1 cellular context compared by ENCODE assay signal in the genomic region with DNA sequence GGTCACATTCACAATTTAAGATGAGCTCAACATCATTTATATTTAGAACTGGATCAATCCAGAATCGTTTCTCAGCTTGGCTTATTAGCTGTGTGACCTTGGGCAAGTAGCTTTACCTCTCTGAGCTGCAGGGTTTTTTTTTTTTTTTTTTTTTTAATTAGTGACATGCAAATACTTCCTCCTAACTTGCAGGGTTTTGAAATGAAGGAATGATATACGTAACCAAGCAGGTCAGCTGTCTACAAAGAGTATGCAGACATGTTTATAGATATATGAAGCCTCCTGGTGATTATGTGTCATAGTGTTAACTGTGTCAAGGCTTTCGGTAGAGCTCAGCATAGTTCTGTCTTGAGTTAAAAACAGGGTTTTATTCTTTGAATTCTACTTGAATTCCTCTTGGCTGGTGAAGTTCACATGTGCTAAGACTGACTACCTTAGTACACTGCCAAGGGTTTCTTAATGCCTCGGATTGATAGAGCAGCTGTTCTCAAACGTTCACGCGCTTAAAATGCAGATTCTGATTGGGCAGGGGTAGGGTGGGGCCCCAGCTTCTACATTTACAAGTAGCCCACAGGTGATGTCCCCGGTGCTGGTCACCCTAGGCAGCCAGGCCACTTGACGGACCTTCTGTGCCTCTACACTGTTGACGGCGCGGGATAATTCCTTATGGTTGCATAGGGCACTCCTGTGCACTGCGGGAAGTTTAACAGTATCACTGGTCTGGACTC.
TF ChIP-seq lines count a peak whose summit lies in the region.

No MANE protein-coding gene starts in this region.

TF ChIP-seq in K562, 482 proteins besides CTCF, POLR2A, EP300 and RAD21 (continued from another document and continues in another):
- TF ChIP-seq, protein P1, sequence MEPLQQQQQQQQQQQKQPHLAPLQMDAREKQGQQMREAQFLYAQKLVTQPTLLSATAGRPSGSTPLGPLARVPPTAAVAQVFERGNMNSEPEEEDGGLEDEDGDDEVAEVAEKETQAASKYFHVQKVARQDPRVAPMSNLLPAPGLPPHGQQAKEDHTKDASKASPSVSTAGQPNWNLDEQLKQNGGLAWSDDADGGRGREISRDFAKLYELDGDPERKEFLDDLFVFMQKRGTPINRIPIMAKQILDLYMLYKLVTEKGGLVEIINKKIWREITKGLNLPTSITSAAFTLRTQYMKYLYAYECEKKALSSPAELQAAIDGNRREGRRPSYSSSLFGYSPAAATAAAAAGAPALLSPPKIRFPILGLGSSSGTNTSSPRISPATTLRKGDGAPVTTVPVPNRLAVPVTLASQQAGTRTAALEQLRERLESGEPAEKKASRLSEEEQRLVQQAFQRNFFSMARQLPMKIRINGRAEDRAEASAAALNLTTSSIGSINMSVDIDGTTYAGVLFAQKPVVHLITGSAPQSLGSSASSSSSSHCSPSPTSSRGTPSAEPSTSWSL (CRISPR knock-in tag; IDR thresholded peaks at IDR 0.05; ENCODE audit: borderline replicate concordance), result no peak
- no peak for TF ChIP-seq ELF4 (CRISPR knock-in tag; IDR thresholded peaks at IDR 0.05)
- peak; percentile 93 for TF ChIP-seq SMARCA5 (IDR thresholded peaks at IDR 0.05)
- peak; percentile 78 for TF ChIP-seq ZNF384 (IDR thresholded peaks at IDR 0.05; ENCODE audit: low read depth, low read length)
- TF ChIP-seq, protein P2, sequence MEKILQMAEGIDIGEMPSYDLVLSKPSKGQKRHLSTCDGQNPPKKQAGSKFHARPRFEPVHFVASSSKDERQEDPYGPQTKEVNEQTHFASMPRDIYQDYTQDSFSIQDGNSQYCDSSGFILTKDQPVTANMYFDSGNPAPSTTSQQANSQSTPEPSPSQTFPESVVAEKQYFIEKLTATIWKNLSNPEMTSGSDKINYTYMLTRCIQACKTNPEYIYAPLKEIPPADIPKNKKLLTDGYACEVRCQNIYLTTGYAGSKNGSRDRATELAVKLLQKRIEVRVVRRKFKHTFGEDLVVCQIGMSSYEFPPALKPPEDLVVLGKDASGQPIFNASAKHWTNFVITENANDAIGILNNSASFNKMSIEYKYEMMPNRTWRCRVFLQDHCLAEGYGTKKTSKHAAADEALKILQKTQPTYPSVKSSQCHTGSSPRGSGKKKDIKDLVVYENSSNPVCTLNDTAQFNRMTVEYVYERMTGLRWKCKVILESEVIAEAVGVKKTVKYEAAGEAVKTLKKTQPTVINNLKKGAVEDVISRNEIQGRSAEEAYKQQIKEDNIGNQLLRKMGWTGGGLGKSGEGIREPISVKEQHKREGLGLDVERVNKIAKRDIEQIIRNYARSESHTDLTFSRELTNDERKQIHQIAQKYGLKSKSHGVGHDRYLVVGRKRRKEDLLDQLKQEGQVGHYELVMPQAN (IDR thresholded peaks at IDR 0.05; ENCODE audit: borderline replicate concordance), result no peak
- TF ChIP-seq, protein P3, sequence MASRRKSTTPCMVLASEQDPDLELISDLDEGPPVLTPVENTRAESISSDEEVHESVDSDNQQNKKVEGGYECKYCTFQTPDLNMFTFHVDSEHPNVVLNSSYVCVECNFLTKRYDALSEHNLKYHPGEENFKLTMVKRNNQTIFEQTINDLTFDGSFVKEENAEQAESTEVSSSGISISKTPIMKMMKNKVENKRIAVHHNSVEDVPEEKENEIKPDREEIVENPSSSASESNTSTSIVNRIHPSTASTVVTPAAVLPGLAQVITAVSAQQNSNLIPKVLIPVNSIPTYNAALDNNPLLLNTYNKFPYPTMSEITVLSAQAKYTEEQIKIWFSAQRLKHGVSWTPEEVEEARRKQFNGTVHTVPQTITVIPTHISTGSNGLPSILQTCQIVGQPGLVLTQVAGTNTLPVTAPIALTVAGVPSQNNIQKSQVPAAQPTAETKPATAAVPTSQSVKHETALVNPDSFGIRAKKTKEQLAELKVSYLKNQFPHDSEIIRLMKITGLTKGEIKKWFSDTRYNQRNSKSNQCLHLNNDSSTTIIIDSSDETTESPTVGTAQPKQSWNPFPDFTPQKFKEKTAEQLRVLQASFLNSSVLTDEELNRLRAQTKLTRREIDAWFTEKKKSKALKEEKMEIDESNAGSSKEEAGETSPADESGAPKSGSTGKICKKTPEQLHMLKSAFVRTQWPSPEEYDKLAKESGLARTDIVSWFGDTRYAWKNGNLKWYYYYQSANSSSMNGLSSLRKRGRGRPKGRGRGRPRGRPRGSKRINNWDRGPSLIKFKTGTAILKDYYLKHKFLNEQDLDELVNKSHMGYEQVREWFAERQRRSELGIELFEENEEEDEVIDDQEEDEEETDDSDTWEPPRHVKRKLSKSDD (conservative IDR thresholded peaks at IDR 0.05; ENCODE audit: low read length), result no peak
- TF ChIP-seq, protein P4, sequence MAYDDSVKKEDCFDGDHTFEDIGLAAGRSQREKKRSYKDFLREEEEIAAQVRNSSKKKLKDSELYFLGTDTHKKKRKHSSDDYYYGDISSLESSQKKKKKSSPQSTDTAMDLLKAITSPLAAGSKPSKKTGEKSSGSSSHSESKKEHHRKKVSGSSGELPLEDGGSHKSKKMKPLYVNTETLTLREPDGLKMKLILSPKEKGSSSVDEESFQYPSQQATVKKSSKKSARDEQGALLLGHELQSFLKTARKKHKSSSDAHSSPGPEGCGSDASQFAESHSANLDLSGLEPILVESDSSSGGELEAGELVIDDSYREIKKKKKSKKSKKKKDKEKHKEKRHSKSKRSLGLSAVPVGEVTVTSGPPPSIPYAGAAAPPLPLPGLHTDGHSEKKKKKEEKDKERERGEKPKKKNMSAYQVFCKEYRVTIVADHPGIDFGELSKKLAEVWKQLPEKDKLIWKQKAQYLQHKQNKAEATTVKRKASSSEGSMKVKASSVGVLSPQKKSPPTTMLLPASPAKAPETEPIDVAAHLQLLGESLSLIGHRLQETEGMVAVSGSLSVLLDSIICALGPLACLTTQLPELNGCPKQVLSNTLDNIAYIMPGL (CRISPR knock-in tag; IDR thresholded peaks at IDR 0.05), result no peak
- TF ChIP-seq GTF2A2 (tag; IDR thresholded peaks at IDR 0.05), result no peak
- TF ChIP-seq, protein P5, sequence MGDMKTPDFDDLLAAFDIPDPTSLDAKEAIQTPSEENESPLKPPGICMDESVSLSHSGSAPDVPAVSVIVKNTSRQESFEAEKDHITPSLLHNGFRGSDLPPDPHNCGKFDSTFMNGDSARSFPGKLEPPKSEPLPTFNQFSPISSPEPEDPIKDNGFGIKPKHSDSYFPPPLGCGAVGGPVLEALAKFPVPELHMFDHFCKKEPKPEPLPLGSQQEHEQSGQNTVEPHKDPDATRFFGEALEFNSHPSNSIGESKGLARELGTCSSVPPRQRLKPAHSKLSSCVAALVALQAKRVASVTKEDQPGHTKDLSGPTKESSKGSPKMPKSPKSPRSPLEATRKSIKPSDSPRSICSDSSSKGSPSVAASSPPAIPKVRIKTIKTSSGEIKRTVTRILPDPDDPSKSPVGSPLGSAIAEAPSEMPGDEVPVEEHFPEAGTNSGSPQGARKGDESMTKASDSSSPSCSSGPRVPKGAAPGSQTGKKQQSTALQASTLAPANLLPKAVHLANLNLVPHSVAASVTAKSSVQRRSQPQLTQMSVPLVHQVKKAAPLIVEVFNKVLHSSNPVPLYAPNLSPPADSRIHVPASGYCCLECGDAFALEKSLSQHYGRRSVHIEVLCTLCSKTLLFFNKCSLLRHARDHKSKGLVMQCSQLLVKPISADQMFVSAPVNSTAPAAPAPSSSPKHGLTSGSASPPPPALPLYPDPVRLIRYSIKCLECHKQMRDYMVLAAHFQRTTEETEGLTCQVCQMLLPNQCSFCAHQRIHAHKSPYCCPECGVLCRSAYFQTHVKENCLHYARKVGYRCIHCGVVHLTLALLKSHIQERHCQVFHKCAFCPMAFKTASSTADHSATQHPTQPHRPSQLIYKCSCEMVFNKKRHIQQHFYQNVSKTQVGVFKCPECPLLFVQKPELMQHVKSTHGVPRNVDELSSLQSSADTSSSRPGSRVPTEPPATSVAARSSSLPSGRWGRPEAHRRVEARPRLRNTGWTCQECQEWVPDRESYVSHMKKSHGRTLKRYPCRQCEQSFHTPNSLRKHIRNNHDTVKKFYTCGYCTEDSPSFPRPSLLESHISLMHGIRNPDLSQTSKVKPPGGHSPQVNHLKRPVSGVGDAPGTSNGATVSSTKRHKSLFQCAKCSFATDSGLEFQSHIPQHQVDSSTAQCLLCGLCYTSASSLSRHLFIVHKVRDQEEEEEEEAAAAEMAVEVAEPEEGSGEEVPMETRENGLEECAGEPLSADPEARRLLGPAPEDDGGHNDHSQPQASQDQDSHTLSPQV (IDR thresholded peaks at IDR 0.05), result no peak
- no peak for TF ChIP-seq NR2C1 (IDR thresholded peaks at IDR 0.05)
- no peak for TF ChIP-seq NR2C1 (tag; IDR thresholded peaks at IDR 0.05)
- TF ChIP-seq ZFP30 (CRISPR knock-in tag; IDR thresholded peaks at IDR 0.05; ENCODE audit: borderline replicate concordance), result no peak
- TF ChIP-seq SP2 (IDR thresholded peaks at IDR 0.05; ENCODE audit: extremely low read depth, low read depth, low read length, poor library complexity, severe bottlenecking), result no peak
- TF ChIP-seq NRF1 (conservative IDR thresholded peaks at IDR 0.05 in 1 of 2, IDR thresholded peaks at IDR 0.05 in 1 of 2), result no peak
- no peak for TF ChIP-seq SMARCC2 (IDR thresholded peaks at IDR 0.05; ENCODE audit: low read depth)
- TF ChIP-seq BRCA1 (IDR thresholded peaks at IDR 0.05), result no peak
- no peak for TF ChIP-seq BRCA1 (CRISPR knock-in tag; IDR thresholded peaks at IDR 0.05)
- TF ChIP-seq, protein P6, sequence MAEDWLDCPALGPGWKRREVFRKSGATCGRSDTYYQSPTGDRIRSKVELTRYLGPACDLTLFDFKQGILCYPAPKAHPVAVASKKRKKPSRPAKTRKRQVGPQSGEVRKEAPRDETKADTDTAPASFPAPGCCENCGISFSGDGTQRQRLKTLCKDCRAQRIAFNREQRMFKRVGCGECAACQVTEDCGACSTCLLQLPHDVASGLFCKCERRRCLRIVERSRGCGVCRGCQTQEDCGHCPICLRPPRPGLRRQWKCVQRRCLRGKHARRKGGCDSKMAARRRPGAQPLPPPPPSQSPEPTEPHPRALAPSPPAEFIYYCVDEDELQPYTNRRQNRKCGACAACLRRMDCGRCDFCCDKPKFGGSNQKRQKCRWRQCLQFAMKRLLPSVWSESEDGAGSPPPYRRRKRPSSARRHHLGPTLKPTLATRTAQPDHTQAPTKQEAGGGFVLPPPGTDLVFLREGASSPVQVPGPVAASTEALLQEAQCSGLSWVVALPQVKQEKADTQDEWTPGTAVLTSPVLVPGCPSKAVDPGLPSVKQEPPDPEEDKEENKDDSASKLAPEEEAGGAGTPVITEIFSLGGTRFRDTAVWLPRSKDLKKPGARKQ (CRISPR knock-in tag; IDR thresholded peaks at IDR 0.05), result no peak
- no peak for TF ChIP-seq SIX5 (IDR thresholded peaks at IDR 0.05; ENCODE audit: borderline replicate concordance in 1 of 2, insufficient read depth in 1 of 2, low read depth in 1 of 2, low read length in 2 of 2)
- TF ChIP-seq, protein P7, sequence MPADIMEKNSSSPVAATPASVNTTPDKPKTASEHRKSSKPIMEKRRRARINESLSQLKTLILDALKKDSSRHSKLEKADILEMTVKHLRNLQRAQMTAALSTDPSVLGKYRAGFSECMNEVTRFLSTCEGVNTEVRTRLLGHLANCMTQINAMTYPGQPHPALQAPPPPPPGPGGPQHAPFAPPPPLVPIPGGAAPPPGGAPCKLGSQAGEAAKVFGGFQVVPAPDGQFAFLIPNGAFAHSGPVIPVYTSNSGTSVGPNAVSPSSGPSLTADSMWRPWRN (IDR thresholded peaks at IDR 0.05; ENCODE audit: low read depth), result no peak
- no peak for TF ChIP-seq POLR2AphosphoS5 (IDR thresholded peaks at IDR 0.05; ENCODE audit: control insufficient read depth, insufficient read depth, low read depth, low read length)
- TF ChIP-seq, protein P8, sequence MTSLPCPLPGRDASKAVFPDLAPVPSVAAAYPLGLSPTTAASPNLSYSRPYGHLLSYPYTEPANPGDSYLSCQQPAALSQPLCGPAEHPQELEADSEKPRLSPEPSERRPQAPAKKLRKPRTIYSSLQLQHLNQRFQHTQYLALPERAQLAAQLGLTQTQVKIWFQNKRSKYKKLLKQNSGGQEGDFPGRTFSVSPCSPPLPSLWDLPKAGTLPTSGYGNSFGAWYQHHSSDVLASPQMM (CRISPR knock-in tag; IDR thresholded peaks at IDR 0.05), result no peak
- TF ChIP-seq, protein P9, sequence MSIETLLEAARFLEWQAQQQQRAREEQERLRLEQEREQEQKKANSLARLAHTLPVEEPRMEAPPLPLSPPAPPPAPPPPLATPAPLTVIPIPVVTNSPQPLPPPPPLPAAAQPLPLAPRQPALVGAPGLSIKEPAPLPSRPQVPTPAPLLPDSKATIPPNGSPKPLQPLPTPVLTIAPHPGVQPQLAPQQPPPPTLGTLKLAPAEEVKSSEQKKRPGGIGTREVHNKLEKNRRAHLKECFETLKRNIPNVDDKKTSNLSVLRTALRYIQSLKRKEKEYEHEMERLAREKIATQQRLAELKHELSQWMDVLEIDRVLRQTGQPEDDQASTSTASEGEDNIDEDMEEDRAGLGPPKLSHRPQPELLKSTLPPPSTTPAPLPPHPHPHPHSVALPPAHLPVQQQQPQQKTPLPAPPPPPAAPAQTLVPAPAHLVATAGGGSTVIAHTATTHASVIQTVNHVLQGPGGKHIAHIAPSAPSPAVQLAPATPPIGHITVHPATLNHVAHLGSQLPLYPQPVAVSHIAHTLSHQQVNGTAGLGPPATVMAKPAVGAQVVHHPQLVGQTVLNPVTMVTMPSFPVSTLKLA (conservative IDR thresholded peaks at IDR 0.05), result no peak
- TF ChIP-seq STAT5A (IDR thresholded peaks at IDR 0.05; ENCODE audit: borderline replicate concordance, low read length), result no peak
- peak; percentile 87 for TF ChIP-seq ZFP36 (IDR thresholded peaks at IDR 0.05; ENCODE audit: low read depth, low read length, partially characterized antibody)
- TF ChIP-seq CCAR2 (IDR thresholded peaks at IDR 0.05; ENCODE audit: low read depth, low read length), result no peak
- peak; percentile 93 for TF ChIP-seq RBM25 (IDR thresholded peaks at IDR 0.05; ENCODE audit: low read depth, low read length, severe bottlenecking)
- TF ChIP-seq, protein P10, sequence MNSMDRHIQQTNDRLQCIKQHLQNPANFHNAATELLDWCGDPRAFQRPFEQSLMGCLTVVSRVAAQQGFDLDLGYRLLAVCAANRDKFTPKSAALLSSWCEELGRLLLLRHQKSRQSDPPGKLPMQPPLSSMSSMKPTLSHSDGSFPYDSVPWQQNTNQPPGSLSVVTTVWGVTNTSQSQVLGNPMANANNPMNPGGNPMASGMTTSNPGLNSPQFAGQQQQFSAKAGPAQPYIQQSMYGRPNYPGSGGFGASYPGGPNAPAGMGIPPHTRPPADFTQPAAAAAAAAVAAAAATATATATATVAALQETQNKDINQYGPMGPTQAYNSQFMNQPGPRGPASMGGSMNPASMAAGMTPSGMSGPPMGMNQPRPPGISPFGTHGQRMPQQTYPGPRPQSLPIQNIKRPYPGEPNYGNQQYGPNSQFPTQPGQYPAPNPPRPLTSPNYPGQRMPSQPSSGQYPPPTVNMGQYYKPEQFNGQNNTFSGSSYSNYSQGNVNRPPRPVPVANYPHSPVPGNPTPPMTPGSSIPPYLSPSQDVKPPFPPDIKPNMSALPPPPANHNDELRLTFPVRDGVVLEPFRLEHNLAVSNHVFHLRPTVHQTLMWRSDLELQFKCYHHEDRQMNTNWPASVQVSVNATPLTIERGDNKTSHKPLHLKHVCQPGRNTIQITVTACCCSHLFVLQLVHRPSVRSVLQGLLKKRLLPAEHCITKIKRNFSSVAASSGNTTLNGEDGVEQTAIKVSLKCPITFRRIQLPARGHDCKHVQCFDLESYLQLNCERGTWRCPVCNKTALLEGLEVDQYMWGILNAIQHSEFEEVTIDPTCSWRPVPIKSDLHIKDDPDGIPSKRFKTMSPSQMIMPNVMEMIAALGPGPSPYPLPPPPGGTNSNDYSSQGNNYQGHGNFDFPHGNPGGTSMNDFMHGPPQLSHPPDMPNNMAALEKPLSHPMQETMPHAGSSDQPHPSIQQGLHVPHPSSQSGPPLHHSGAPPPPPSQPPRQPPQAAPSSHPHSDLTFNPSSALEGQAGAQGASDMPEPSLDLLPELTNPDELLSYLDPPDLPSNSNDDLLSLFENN (IDR thresholded peaks at IDR 0.05; ENCODE audit: low read depth in 2 of 2, low read length in 2 of 2), result no peak
